27 cellular contexts compared by ENCODE assay signal in the genomic region with DNA sequence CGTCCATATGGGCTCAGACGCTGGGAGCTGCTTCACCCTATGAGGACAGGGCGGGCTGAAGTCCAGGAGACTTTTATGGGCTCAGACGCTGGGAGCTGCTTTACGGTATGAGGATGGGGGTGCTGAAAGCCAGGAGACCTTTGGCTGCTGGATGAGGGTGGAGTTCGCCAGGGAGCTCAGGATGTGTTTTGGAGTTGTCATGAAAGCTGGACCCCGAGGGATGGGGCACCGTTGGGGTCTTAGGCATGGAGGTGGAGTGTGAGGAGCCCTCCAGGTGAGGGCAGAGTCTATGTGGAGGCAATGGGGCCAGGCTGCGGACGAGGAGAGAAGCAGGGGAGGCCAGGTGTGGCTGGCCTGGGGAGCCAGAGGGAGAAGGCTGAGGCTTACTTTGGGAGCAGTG. TPM values are rescaled to one million over a fixed set of nuclear protein-coding genes. Genes with fewer than 3 reads are reported as not detected.
"Had no signal": no experiment of that assay in that cellular context is flagged by ENCODE, and none has a peak within 500 bp of the region (broad histone marks: within the 10 kb centered on the region; RNA-seq: fewer than 3 reads in every experiment).

No MANE protein-coding gene starts in this region.

- H3K27ac ChIP-seq: brain microvascular endothelial cell, cardiac muscle cell, Peyer's patch, RWPE1, SJCRH30, VCaP had no signal

- H3K36me3 ChIP-seq: brain microvascular endothelial cell, cardiac muscle cell, Peyer's patch, SJCRH30 had no signal

- DNase-seq: activated CD4-positive, alpha-beta memory T cell treated with anti-CD3 and anti-CD28 coated beads for 36 hours; activated CD4-positive, alpha-beta T cell treated with anti-CD3 and anti-CD28 coated beads, Interleukin-2, amount 10 ng/mL, durations not matched to agents 7 days and 5 days; activated CD4-positive, CD25-positive, alpha-beta regulatory T cell; activated CD8-positive, alpha-beta memory T cell treated with anti-CD3 and anti-CD28 coated beads for 24 hours; activated gamma-delta T cell treated with Interleukin-2 at 50 U/mL for 16 hours; activated naive CD4-positive, alpha-beta T cell treated with anti-CD3 and anti-CD28 coated beads, Interleukin-2, amount 10 ng/mL, durations not matched to agents 7 days and 5 days; activated naive CD8-positive, alpha-beta T cell treated with anti-CD3 and anti-CD28 coated beads for 36 hours; activated T-cell treated with anti-CD3 and anti-CD28 coated beads, Interleukin-2, amount 50 U/mL, for 48 hours; brain microvascular endothelial cell; Karpas-422; NCI-H1048; NCI-H146; NCI-H2029; NCI-H2107; NCI-H2171 treated with DMSO at 0.1 percent for 48 hours; NCI-H510A treated with DMSO at 0.1 percent for 48 hours; NCI-H69; NK-92 treated with Interleukin-12 subunit alpha and Interleukin-12 subunit beta, amount 100 ng/mL, for 24 hours; Right ventricle myocardium superior; SJCRH30; T-helper 1 cell had no signal

- H3K4me2 ChIP-seq: SK-N-SH had no signal

- H3K4me1 ChIP-seq: SJCRH30 had no signal

- H3K27me3 ChIP-seq: cardiac muscle cell, Peyer's patch, SJCRH30 had no signal

- H3K4me3 ChIP-seq: cardiac muscle cell, K562, Peyer's patch, SJCRH30 had no signal

- ATAC-seq: K562 had no signal

- H3K9ac ChIP-seq: SK-N-SH had no signal

RNA-seq across cellular contexts. Expression of a gene that starts 27.5 kb away (rescaled TPM):
- total RNA-seq: cardiac muscle cell had no signal
- polyA plus RNA-seq: cardiac muscle cell, SK-N-SH had no signal
